ENCODE assay signal across 1 cellular context in genomic region chr5:62475072-62475471, GRCh38.
TF ChIP-seq lines count a peak whose summit lies in the region.

No MANE protein-coding gene starts in this region.

TF ChIP-seq in IMR-90, 13 proteins besides CTCF, POLR2A, EP300 and RAD21 (continued from another document):
- TF ChIP-seq FOS (IDR thresholded peaks at IDR 0.05; ENCODE audit: low read depth, low read length) (peak; percentile 50), NFE2L2 (IDR thresholded peaks at IDR 0.05; ENCODE audit: low read depth, low read length) (no peak), RCOR1 (IDR thresholded peaks at IDR 0.05; ENCODE audit: insufficient replicate concordance, low read length) (no peak)
TF ChIP-seq in IMR-90: peak in this region for 2.
